12 cellular contexts compared by ENCODE assay signal in the genomic region with DNA sequence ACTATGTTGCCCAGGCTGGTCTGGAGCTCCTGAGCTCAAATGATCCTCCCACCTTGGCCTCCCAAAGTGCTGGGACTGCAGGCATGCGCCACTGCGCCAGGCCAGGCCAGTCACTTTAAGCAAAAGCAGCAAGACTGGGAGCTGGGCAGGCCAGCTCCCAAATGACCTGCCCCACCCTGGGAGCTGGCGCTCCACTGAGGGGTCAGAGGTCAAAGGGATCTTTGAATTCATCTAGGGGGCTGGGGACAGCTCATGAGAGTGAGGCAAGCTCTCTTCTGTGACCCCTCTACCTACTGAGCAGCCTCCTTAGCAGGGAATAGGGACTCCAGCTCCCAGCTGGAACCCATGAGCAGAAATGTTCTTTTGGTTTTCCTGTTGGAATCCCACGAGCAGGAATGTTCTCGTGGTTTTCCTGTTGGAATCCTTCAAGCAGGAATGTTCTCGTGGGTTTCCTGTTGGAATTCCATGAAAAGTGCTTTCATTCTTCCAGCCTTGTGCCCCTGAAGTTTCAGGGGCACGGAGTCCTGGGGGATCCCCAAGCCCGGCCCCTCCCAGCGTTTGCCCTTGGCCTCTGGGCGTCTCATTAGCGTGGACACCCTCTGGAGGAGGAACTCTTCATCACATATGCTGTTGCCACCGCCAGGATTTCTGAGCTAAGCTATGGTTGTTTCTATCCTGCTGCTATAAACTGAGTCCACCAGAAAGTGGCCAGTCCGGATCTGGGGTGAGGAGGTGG.
DNase-seq lines count a peak whose midpoint lies in the region; ATAC-seq and TF ChIP-seq lines count a peak whose summit lies in the region.
"Had no signal": no experiment of that assay in that cellular context is flagged by ENCODE, and none has a peak within 500 bp of the region (broad histone marks: within the 10 kb centered on the region; RNA-seq: fewer than 3 reads in every experiment).

No MANE protein-coding gene starts in this region.

- peaks cover 29% of the 10 kb centered on the region for H3K4me1 Mint-ChIP-seq in GM23338

- ATAC-seq in GM23338 (no peak), left colon (peak; percentile 20)

- no peak overlapping the region for H3K4me2 ChIP-seq in GM23338
- H3K4me2 ChIP-seq in smooth muscle cell, result peak overlapping the region; percentile 50
- H3K4me2 ChIP-seq: hepatocyte had no signal

- H3K9me3 Mint-ChIP-seq in GM23338, result peaks cover 4% of the 10 kb centered on the region; the same call in 1 of the 3 replicates
- H3K9me3 Mint-ChIP-seq: activated T-cell treated with anti-CD3 and anti-CD28 coated beads, Interleukin-2, amount 50 U/mL, for 24 hours had no signal

- peaks cover 3% of the 10 kb centered on the region; the same call in 1 of the 3 replicates for H3K36me3 Mint-ChIP-seq in GM23338 (ENCODE audit: low read depth)

- H3K9ac ChIP-seq in smooth muscle cell (ENCODE audit: low read depth), result no peak overlapping the region

- H3K36me3 ChIP-seq in GM23338 (ENCODE audit: insufficient read depth), result no peaks in the 10 kb centered on the region
- H3K36me3 ChIP-seq in smooth muscle cell (ENCODE audit: low read depth), result no peaks in the 10 kb centered on the region

- H3K4me1 ChIP-seq in GM23338 (ENCODE audit: insufficient read depth) (peaks cover 24% of the 10 kb centered on the region), smooth muscle cell (ENCODE audit: low read depth) (peaks cover 4% of the 10 kb centered on the region)

- no peak for TF ChIP-seq CTCF in GM23338 (conservative IDR thresholded peaks at IDR 0.05; ENCODE audit: low read depth in 2 of 2)
- no peak for TF ChIP-seq CTCF in astrocyte of the spinal cord (IDR thresholded peaks at IDR 0.05; ENCODE audit: low read depth, low read length)
- no peak for TF ChIP-seq CTCF in smooth muscle cell (IDR thresholded peaks at IDR 0.05; ENCODE audit: borderline replicate concordance, insufficient read depth, poor library complexity, severe bottlenecking)

- H2AFZ ChIP-seq in GM23338 (no peak overlapping the region), smooth muscle cell (ENCODE audit: low read depth) (no peak overlapping the region)
- H2AFZ ChIP-seq: hepatocyte had no signal

- peak; percentile 39 for DNase-seq in GM23338 (ENCODE audit: low spot score)
- peak; percentile 65 for DNase-seq in astrocyte of the spinal cord (ENCODE audit: low read depth, low spot score)
- no peak for DNase-seq in left colon
- no peak for DNase-seq in smooth muscle cell (lab: John Stamatoyannopoulos, UW; ENCODE audit: unreplicated experiment)
- DNase-seq in 8988T, result no peak
- no peak for DNase-seq in nucleus accumbens (lab: John Stamatoyannopoulos, UW)
- no peak for DNase-seq in NCI-H2227 treated with DMSO at 0.1 percent for 48 hours (lab: John Stamatoyannopoulos, UW)
- no peak for DNase-seq in activated T-cell treated with anti-CD3 and anti-CD28 coated beads, Interleukin-2, amount 50 U/mL, for 1 hour
- DNase-seq: activated T-cell treated with anti-CD3 and anti-CD28 coated beads, Interleukin-2, amount 50 U/mL, for 24 hours; DMS 273 treated with DMSO at 0.1 percent for 48 hours; NCI-H1930 had no signal

- H3K27ac Mint-ChIP-seq in GM23338, result no peak overlapping the region
- H3K27ac Mint-ChIP-seq: activated T-cell treated with anti-CD3 and anti-CD28 coated beads, Interleukin-2, amount 50 U/mL, for 24 hours had no signal

- H4K20me1 ChIP-seq in GM23338 (replicated peaks; ENCODE audit: insufficient read depth), result no peaks in the 10 kb centered on the region
- no peaks in the 10 kb centered on the region for H4K20me1 ChIP-seq in smooth muscle cell (ENCODE audit: low read depth)

- no peak overlapping the region for H3K4me3 ChIP-seq in GM23338
- no peak overlapping the region for H3K4me3 ChIP-seq in astrocyte of the spinal cord (ENCODE audit: low read depth, low read length)
- no peak overlapping the region for H3K4me3 ChIP-seq in smooth muscle cell
- H3K4me3 ChIP-seq: hepatocyte had no signal

- H3F3A ChIP-seq in GM23338 (replicated peaks; ENCODE audit: low read depth) (no peaks in the 10 kb centered on the region), smooth muscle cell (ENCODE audit: low read depth) (no peaks in the 10 kb centered on the region)

- intact Hi-C loops in left colon (cut with DNase I, micrococcal nuclease), result no loop called here

- H3K27ac ChIP-seq in GM23338 (ENCODE audit: low read depth), result no peak overlapping the region
- no peak overlapping the region for H3K27ac ChIP-seq in smooth muscle cell (ENCODE audit: low read depth)
- H3K27ac ChIP-seq: hepatocyte had no signal

- peaks cover 18% of the 10 kb centered on the region for H3K27me3 Mint-ChIP-seq in GM23338 (ENCODE audit: insufficient read depth, low read depth, poor library complexity)
- H3K27me3 Mint-ChIP-seq: activated T-cell treated with anti-CD3 and anti-CD28 coated beads, Interleukin-2, amount 50 U/mL, for 24 hours had no signal

- H3K4me3 Mint-ChIP-seq in GM23338, result no peak overlapping the region
- H3K4me3 Mint-ChIP-seq: activated T-cell treated with anti-CD3 and anti-CD28 coated beads, Interleukin-2, amount 50 U/mL, for 24 hours had no signal

- no peaks in the 10 kb centered on the region for H3K27me3 ChIP-seq in GM23338 (ENCODE audit: insufficient read depth)
- H3K27me3 ChIP-seq in smooth muscle cell (ENCODE audit: low read depth), result no peaks in the 10 kb centered on the region
- H3K27me3 ChIP-seq: hepatocyte had no signal

- no peaks in the 10 kb centered on the region for H3K9me3 ChIP-seq in smooth muscle cell (replicated peaks; ENCODE audit: low read depth)

- 68% methylated on average over 13 of the region's 13 CpGs for WGBS in smooth muscle cell (ENCODE audit: low lambda C conversion rate)

- in situ Hi-C loops in astrocyte of the spinal cord (cut with HindIII; ENCODE audit: low sequenced_read_pairs), result no loop called here

- no peaks in the 10 kb centered on the region; the same call in 1 of the 2 replicates for H3K9me2 ChIP-seq in GM23338 (ENCODE audit: insufficient read depth)

- H3K79me2 ChIP-seq in GM23338 (replicated peaks; ENCODE audit: insufficient read depth) (no peaks in the 10 kb centered on the region), smooth muscle cell (ENCODE audit: low read depth) (no peaks in the 10 kb centered on the region)
- H3K79me2 ChIP-seq: hepatocyte had no signal

TF ChIP-seq in GM23338, 12 proteins besides CTCF, POLR2A, EP300 and RAD21 (continues in another document):
- TF ChIP-seq, protein P1, sequence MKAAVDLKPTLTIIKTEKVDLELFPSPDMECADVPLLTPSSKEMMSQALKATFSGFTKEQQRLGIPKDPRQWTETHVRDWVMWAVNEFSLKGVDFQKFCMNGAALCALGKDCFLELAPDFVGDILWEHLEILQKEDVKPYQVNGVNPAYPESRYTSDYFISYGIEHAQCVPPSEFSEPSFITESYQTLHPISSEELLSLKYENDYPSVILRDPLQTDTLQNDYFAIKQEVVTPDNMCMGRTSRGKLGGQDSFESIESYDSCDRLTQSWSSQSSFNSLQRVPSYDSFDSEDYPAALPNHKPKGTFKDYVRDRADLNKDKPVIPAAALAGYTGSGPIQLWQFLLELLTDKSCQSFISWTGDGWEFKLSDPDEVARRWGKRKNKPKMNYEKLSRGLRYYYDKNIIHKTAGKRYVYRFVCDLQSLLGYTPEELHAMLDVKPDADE (IDR thresholded peaks at IDR 0.05), result no peak
- TF ChIP-seq STAT1 (IDR thresholded peaks at IDR 0.05; ENCODE audit: unreplicated experiment), result no peak
- TF ChIP-seq CREB1 (CRISPR knock-in tag; IDR thresholded peaks at IDR 0.05; ENCODE audit: low read depth), result no peak

Comparison
In these comparisons a context has a peak if more than half of its experiments do, and no peak if none do; other contexts are left out.
1. DNase-seq: peak in GM23338 (single experiment) and astrocyte of the spinal cord (single experiment); none in left colon (0 of 2), smooth muscle cell (single experiment), 8988T (single experiment), nucleus accumbens (0 of 56), NCI-H2227 treated with DMSO at 0.1 percent for 48 hours (single experiment) and activated T-cell treated with anti-CD3 and anti-CD28 coated beads, Interleukin-2, amount 50 U/mL, for 1 hour (single experiment).